ENCODE assay signal across 8 cellular contexts in genomic region chr14:61280092-61280525, GRCh38. TPM values are rescaled to one million over a fixed set of nuclear protein-coding genes. Genes with fewer than 3 reads are reported as not detected.
DNase-seq lines count a peak whose midpoint lies in the region; ATAC-seq and TF ChIP-seq lines count a peak whose summit lies in the region.

No MANE protein-coding gene starts in this region.

- WGBS in ectodermal cell, 2 experiments, result 34% methylated on average over 47 of the region's 47 CpGs
- 23 to 40% methylated on average over 2 to 40 of the region's 47 CpGs for WGBS in transverse colon (ENCODE audit: low coverage in 1 of 2), 2 donors

- H3K27me3 ChIP-seq in ectodermal cell (ENCODE audit: control insufficient read depth, insufficient read depth, low read length, poor library complexity, severe bottlenecking) (peaks cover 75% of the 10 kb centered on the region), transverse colon (peaks cover 18% of the 10 kb centered on the region)
- no peaks in the 10 kb centered on the region for H3K27me3 ChIP-seq in naive thymus-derived CD4-positive, alpha-beta T cell (ENCODE audit: control insufficient read depth in 2 of 2, insufficient read depth in 2 of 2, low read length in 2 of 2)

- POLR2A ChIA-PET in naive thymus-derived CD4-positive, alpha-beta T cell (lab: Charles Lee), result interaction anchor here (0.6 to 1.9 kb wide), 18 partner anchors 9 to 1031 kb away, joined by 3 to 7 read pairs (median 3); partner anchors contain the start of genes PPM1A, PRKCH, SNAPC1 and TRMT5

- no peaks in the 10 kb centered on the region for H3K9me3 Mint-ChIP-seq in naive thymus-derived CD4-positive, alpha-beta T cell

- H3K36me3 Mint-ChIP-seq in naive thymus-derived CD4-positive, alpha-beta T cell, result no peaks in the 10 kb centered on the region

- H3K4me1 ChIP-seq in ectodermal cell (ENCODE audit: control insufficient read depth, insufficient read depth, low read length) (no peaks in the 10 kb centered on the region), transverse colon (peaks cover 0 to 32% (median 3%) of the 10 kb centered on the region in 4 donors)
- H3K4me1 ChIP-seq in naive thymus-derived CD4-positive, alpha-beta T cell (ENCODE audit: control insufficient read depth in 2 of 2, insufficient read depth in 2 of 2, low read length in 2 of 2), result peaks cover 0 to 10% of the 10 kb centered on the region in 2 donors

- no peak for TF ChIP-seq POLR2A in transverse colon (IDR thresholded peaks at IDR 0.05)

- no peaks in the 10 kb centered on the region for H3K36me3 ChIP-seq in ectodermal cell (ENCODE audit: control insufficient read depth, insufficient read depth, low read length)
- no peaks in the 10 kb centered on the region for H3K36me3 ChIP-seq in naive thymus-derived CD4-positive, alpha-beta T cell (ENCODE audit: control insufficient read depth in 2 of 3, insufficient read depth in 3 of 3, low read length in 3 of 3)
- H3K36me3 ChIP-seq in transverse colon, result no peaks in the 10 kb centered on the region

- in situ Hi-C loops in transverse colon (cut with MboI; ENCODE audit: low pct_ligation_motif_present in 1 of 4, low pct_unique_long_range_greater_than_20kb in 1 of 4, low sequenced_read_pairs in 3 of 4), result loop anchor here in 3 of 4 donors (25.0 kb wide), 2 partner anchors 457 to 557 kb away; no protein-coding TSS in a partner anchor

- peak overlapping the region; percentile 89 to 97 (median 91) for H3K4me3 Mint-ChIP-seq in naive thymus-derived CD4-positive, alpha-beta T cell

- intact Hi-C loops in naive thymus-derived CD4-positive, alpha-beta T cell (cut with micrococcal nuclease), result loop anchor here in 1 of 2 donors (1.0 kb wide), 3 partner anchors 11 to 1030 kb away; partner anchors contain the start of gene HIF1A
- intact Hi-C loops in transverse colon (cut with DNase I; ENCODE audit: low total_unique reads), result no loop called here

- ATAC-seq in naive thymus-derived CD4-positive, alpha-beta T cell, result peak; percentile 49

- no peak for DNase-seq in AG09309 (ENCODE audit: low read depth)
- peak in 3 of 5 donors; percentile 19 to 21 (median 21) for DNase-seq in T-helper 1 cell
- peak in 6 of 9 donors; percentile 32 to 59 (median 52) for DNase-seq in naive thymus-derived CD4-positive, alpha-beta T cell
- peak; percentile 30 for DNase-seq in transverse colon
- DNase-seq in AG08395 (ENCODE audit: low spot score), result no peak
- no peak for DNase-seq in GF-D8 (lab: John Stamatoyannopoulos, UW)
- no peak for DNase-seq in HUDEP-2 (lab: John Stamatoyannopoulos, UW; ENCODE audit: unreplicated experiment in 76 of 76)

- H3K4me3 ChIP-seq in AG09309 (ENCODE audit: control insufficient read depth, low read depth, low read length) (peak overlapping the region; percentile 47), ectodermal cell (ENCODE audit: insufficient read depth, low read depth, low read length) (peak overlapping the region; percentile 40), transverse colon (peak overlapping the region; percentile 13 to 70 (median 54))
- H3K4me3 ChIP-seq in naive thymus-derived CD4-positive, alpha-beta T cell (ENCODE audit: low read length), result peak overlapping the region; percentile 87

- no peak overlapping the region for H3K27ac ChIP-seq in ectodermal cell (ENCODE audit: insufficient read depth, low read depth, low read length, poor library complexity, severe bottlenecking)
- H3K27ac ChIP-seq in naive thymus-derived CD4-positive, alpha-beta T cell (ENCODE audit: low read depth, low read length), result peak overlapping the region; percentile 77
- H3K27ac ChIP-seq in transverse colon, result peak overlapping the region; percentile 89 to 97 (median 94)

- CTCF ChIA-PET in naive thymus-derived CD4-positive, alpha-beta T cell (lab: Charles Lee), result interaction anchor here (0.8 to 3.2 kb wide), 6 partner anchors 10 to 557 kb away, joined by 3 to 13 read pairs (median 4); no protein-coding TSS in a partner anchor

- TF ChIP-seq EP300 in transverse colon (IDR thresholded peaks at IDR 0.05; ENCODE audit: low read depth), result no peak

- peaks cover 0 to 54% (median 0%) of the 10 kb centered on the region in 5 donors for H3K27me3 Mint-ChIP-seq in naive thymus-derived CD4-positive, alpha-beta T cell

- no peaks in the 10 kb centered on the region for H3K9me3 ChIP-seq in ectodermal cell (ENCODE audit: control insufficient read depth, low read length)
- no peaks in the 10 kb centered on the region for H3K9me3 ChIP-seq in naive thymus-derived CD4-positive, alpha-beta T cell (ENCODE audit: control insufficient read depth in 2 of 3, low read length in 3 of 3)
- no peaks in the 10 kb centered on the region for H3K9me3 ChIP-seq in transverse colon

- peaks cover 18 to 48% (median 31%) of the 10 kb centered on the region in 7 donors for H3K4me1 Mint-ChIP-seq in naive thymus-derived CD4-positive, alpha-beta T cell

- peak overlapping the region; percentile 83 to 95 (median 93) for H3K27ac Mint-ChIP-seq in naive thymus-derived CD4-positive, alpha-beta T cell

- TF ChIP-seq CTCF in AG09309 (IDR thresholded peaks at IDR 0.05; ENCODE audit: control insufficient read depth, insufficient read depth, low read depth, low read length, missing control alignments), result no peak
- TF ChIP-seq CTCF in transverse colon (IDR thresholded peaks at IDR 0.05), result peak in 1 of 5 experiments; percentile 39

RNA-seq across cellular contexts. Expression of gene TMEM30B, which starts 1.0 kb away (rescaled TPM):
- polyA plus RNA-seq in ectodermal cell (2013, experiment 1 of 4), result not detected
- not detected for polyA plus RNA-seq in ectodermal cell (2013, experiment 2 of 4)
- polyA plus RNA-seq in ectodermal cell (2013, experiment 3 of 4), result not detected
- 0.04 TPM for polyA plus RNA-seq in ectodermal cell (2013, experiment 4 of 4)
- total RNA-seq in naive thymus-derived CD4-positive, alpha-beta T cell, result 10 to 100 TPM in 1 of 5 experiments, 1 to 10 TPM in 3, under 1 TPM in 1; 0.17 to 11.2 (median 2.7) TPM
- 1 to 10 TPM; 5.7 to 7.0 TPM for polyA plus RNA-seq in naive thymus-derived CD4-positive, alpha-beta T cell
- 100 to 1,000 TPM in 1 of 4 donors, 10 to 100 TPM in 3; 50.4 to 141 (median 71.2) TPM for total RNA-seq in transverse colon

RNA-seq across cellular contexts. Expression of gene PRKCH, which starts 41.3 kb away (rescaled TPM):
- 1.0 TPM for polyA plus RNA-seq in ectodermal cell (2013, experiment 1 of 4)
- 1.1 TPM for polyA plus RNA-seq in ectodermal cell (2013, experiment 2 of 4)
- polyA plus RNA-seq in ectodermal cell (2013, experiment 3 of 4), result 0.80 TPM
- 0.53 TPM for polyA plus RNA-seq in ectodermal cell (2013, experiment 4 of 4)
- 100 to 1,000 TPM; 224 to 359 (median 320) TPM for total RNA-seq in naive thymus-derived CD4-positive, alpha-beta T cell
- polyA plus RNA-seq in naive thymus-derived CD4-positive, alpha-beta T cell, result 100 to 1,000 TPM; 191 to 285 TPM
- 10 to 100 TPM; 12.4 to 38.9 (median 27.0) TPM for total RNA-seq in transverse colon

Comparison
In these comparisons a context has a peak if more than half of its experiments do, and no peak if none do; other contexts are left out.
1. DNase-seq: peak in T-helper 1 cell (3 of 5), naive thymus-derived CD4-positive, alpha-beta T cell (6 of 9) and transverse colon (single experiment); none in AG09309 (single experiment), AG08395 (single experiment), GF-D8 (single experiment) and HUDEP-2 (0 of 76).
2. RNA of gene TMEM30B, which starts 1.0 kb away (total RNA-seq): 50.4 to 141 TPM in transverse colon; 0.17 to 11.2 TPM in naive thymus-derived CD4-positive, alpha-beta T cell; every median in the first group is over 4 times any median in the second.
3. RNA of gene PRKCH, which starts 41.3 kb away (total RNA-seq): 224 to 359 TPM in naive thymus-derived CD4-positive, alpha-beta T cell; 12.4 to 38.9 TPM in transverse colon; every median in the first group is over 4 times any median in the second.
4. Peak in every context shown above with its lines, with median percentiles within 50 percentile points of each other: H3K4me3 ChIP-seq.